Comparison of ENCODE assay signal across 24 cellular contexts in genomic region chr3:141804447-141804777, GRCh38. TPM values are rescaled to one million over a fixed set of nuclear protein-coding genes. Genes with fewer than 3 reads are reported as not detected.
"Had no signal": no experiment of that assay in that cellular context is flagged by ENCODE, and none has a peak within 500 bp of the region (broad histone marks: within the 10 kb centered on the region; RNA-seq: fewer than 3 reads in every experiment).

No MANE protein-coding gene starts in this region.

- H3K9me3 ChIP-seq: Peyer's patch, SJSA1 had no signal

- H3K4me1 ChIP-seq: adrenal gland, Peyer's patch, SJSA1 had no signal

- ATAC-seq: activated CD8-positive, alpha-beta T cell treated with anti-CD3 and anti-CD28 coated beads, Interleukin-2, amount 10 ng/mL, durations not matched to agents 7 days and 5 days; SK-N-SH treated with all-trans-retinoic acid at 6 μM for 48 hours; WTC11 had no signal

- H3K27me3 ChIP-seq: adrenal gland, Peyer's patch, SJSA1 had no signal

- H3K36me3 ChIP-seq: adrenal gland, Peyer's patch, SJSA1 had no signal

- H3K27ac ChIP-seq: adrenal gland, Peyer's patch, SJSA1 had no signal

- H3K4me3 ChIP-seq: adrenal gland, Peyer's patch, SJSA1 had no signal

- DNase-seq: activated CD4-positive, alpha-beta T cell treated with anti-CD3 and anti-CD28 coated beads for 48 hours; activated CD4-positive, alpha-beta T cell treated with anti-CD3 and anti-CD28 coated beads, Interleukin-2, amount 50 U/mL, for 4 hours; activated CD4-positive, CD25-positive, alpha-beta regulatory T cell treated with anti-CD3 and anti-CD28 coated beads, Interleukin-2, amount 50 U/mL, for 72 hours; activated CD8-positive, alpha-beta memory T cell treated with anti-CD3 and anti-CD28 coated beads, Interleukin-2, amount 50 U/mL, for 48 hours; activated CD8-positive, alpha-beta T cell treated with anti-CD3 and anti-CD28 coated beads, Interleukin-2, amount 10 ng/mL, durations not matched to agents 7 days and 5 days; activated naive CD4-positive, alpha-beta T cell treated with anti-CD3 and anti-CD28 coated beads, Interleukin-2, amount 50 U/mL, for 16 hours; activated naive CD8-positive, alpha-beta T cell treated with anti-CD3 and anti-CD28 coated beads, Interleukin-2, amount 10 ng/mL, durations not matched to agents 7 days and 5 days; activated T-cell treated with anti-CD3 and anti-CD28 coated beads, Interleukin-2, amount 50 U/mL, for 1 hour; adrenal gland; anterior cingulate cortex; caudate nucleus; NCI-H1092 treated with DMSO at 0.1 percent for 48 hours; NCI-H1417 treated with DMSO at 0.1 percent for 48 hours; NCI-H187; NCI-H2081; NCI-H524; Peyer's patch; Right ventricle myocardium superior; SW 1271 had no signal

RNA-seq across cellular contexts. Expression of gene GRK7, which starts 41.2 kb away (rescaled TPM):
- total RNA-seq: activated CD8-positive, alpha-beta T cell treated with anti-CD3 and anti-CD28 coated beads, Interleukin-2, amount 10 ng/mL, durations not matched to agents 7 days and 5 days; activated naive CD8-positive, alpha-beta T cell treated with anti-CD3 and anti-CD28 coated beads, Interleukin-2, amount 10 ng/mL, durations not matched to agents 7 days and 5 days; MCF 10A; Peyer's patch; Right ventricle myocardium superior; SJSA1; T-helper 1 cell treated with Interleukin-12 subunit alpha and Interleukin-12 subunit beta and Interleukin-4 antibody, amounts not matched to agents 30 ng/mL and 1 ng/mL, for 36 hours; WTC11 had no signal
